Comparison of ENCODE assay signal across 21 cellular contexts in genomic region chr6:112362827-112363565, GRCh38. TPM values are rescaled to one million over a fixed set of nuclear protein-coding genes. Genes with fewer than 3 reads are reported as not detected.
DNase-seq lines count a peak whose midpoint lies in the region; ATAC-seq, FAIRE-seq and TF ChIP-seq lines count a peak whose summit lies in the region.
"Had no signal": no experiment of that assay in that cellular context is flagged by ENCODE, and none has a peak within 500 bp of the region (broad histone marks: within the 10 kb centered on the region; RNA-seq: fewer than 3 reads in every experiment).

No MANE protein-coding gene starts in this region.

- H3K27ac ChIP-seq in K562 (ENCODE audit: extremely low read depth, low read depth, low read length), result no peak overlapping the region

- intact Hi-C loops in K562 (cut with micrococcal nuclease), result no loop called here

- no peak for TF ChIP-seq EP300 in K562 (IDR thresholded peaks at IDR 0.05; ENCODE audit: low read length)

- no peaks in the 10 kb centered on the region for H3K79me2 ChIP-seq in K562 (ENCODE audit: control insufficient read depth, insufficient read depth, low read length)

- no peaks in the 10 kb centered on the region for H3K9me1 ChIP-seq in K562 (ENCODE audit: control insufficient read depth, insufficient read depth, low read length)

- no peak overlapping the region for H3K4me2 ChIP-seq in K562 (ENCODE audit: insufficient read depth, low read length)

- no peak overlapping the region for H2AFZ ChIP-seq in K562 (ENCODE audit: low read depth, low read length)

- H3K9ac ChIP-seq in K562 (ENCODE audit: insufficient read depth in 1 of 2, low read depth in 2 of 2, low read length in 2 of 2), result no peak overlapping the region

- H3K27me3 Mint-ChIP-seq in stimulated activated memory B cell treated with anti-CD40 and anti-IgM and Interleukin-4, amounts not matched to agents 10 μg/mL and 1 μg/mL and 100 μg/mL, for 72 hours, result peaks cover 31% of the 10 kb centered on the region
- peaks cover 35% of the 10 kb centered on the region for H3K27me3 Mint-ChIP-seq in T-helper 17 cell

- FAIRE-seq in K562 (lab: Jason Lieb, UNC), result no peak
- FAIRE-seq: H54, RCC 7860 had no signal

- CTCF ChIA-PET in K562 (lab: Yijun Ruan, JAX; ENCODE audit: low intra/inter-chr PET ratio), result no interaction called here

- no peak for TF ChIP-seq CTCF in K562 (IDR thresholded peaks at IDR 0.05 in 2 of 3, conservative IDR thresholded peaks at IDR 0.05 in 1 of 3; ENCODE audit: insufficient read depth in 2 of 3, low read depth in 1 of 3, low read length in 3 of 3)

- H3K9me3 Mint-ChIP-seq in stimulated activated memory B cell treated with anti-CD40 and anti-IgM and Interleukin-4, amounts not matched to agents 10 μg/mL and 1 μg/mL and 100 μg/mL, for 72 hours, result no peaks in the 10 kb centered on the region
- H3K9me3 Mint-ChIP-seq: HFFc6 had no signal

- H3K4me3 ChIP-seq in K562, result no peak overlapping the region

- WGBS in K562 (ENCODE audit: insufficient coverage, low coverage, missing lambda C conversion rate), result 3% methylated on average over 5 of the region's 5 CpGs

- POLR2A ChIA-PET in K562 (lab: Yijun Ruan, JAX), result interaction anchor here (1.0 kb wide), 1 partner anchor 12 kb away, joined by 3 read pairs; no protein-coding TSS in a partner anchor

- H3K4me1 Mint-ChIP-seq in stimulated activated memory B cell treated with anti-CD40 and anti-IgM and Interleukin-4, amounts not matched to agents 10 μg/mL and 1 μg/mL and 100 μg/mL, for 72 hours, result no peaks in the 10 kb centered on the region
- H3K4me1 Mint-ChIP-seq in T-helper 17 cell, result no peaks in the 10 kb centered on the region
- H3K4me1 Mint-ChIP-seq: CD14-positive monocyte had no signal

- no peaks in the 10 kb centered on the region for H3K36me3 ChIP-seq in K562 (ENCODE audit: control insufficient read depth, insufficient read depth, low read length)

- in situ Hi-C loops in K562 (cut with MboI), result no loop called here

- TF ChIP-seq RAD21 in K562 (CRISPR knock-in tag; conservative IDR thresholded peaks at IDR 0.05 in 1 of 2, IDR thresholded peaks at IDR 0.05 in 1 of 2), result no peak

- H3K27me3 ChIP-seq in K562 (ENCODE audit: control insufficient read depth in 2 of 2, insufficient read depth in 2 of 2, low read length in 2 of 2), result peaks cover 10 to 31% of the 10 kb centered on the region in 2 experiments; a peak in 4 of 5 replicates

- DNase-seq in NCI-H226 (peak; percentile 14), K562 (ENCODE audit: extremely low read depth in 1 of 4, low spot score in 3 of 4) (no peak), iris pigment epithelial cell (ENCODE audit: low read depth) (peak; percentile 57), renal cortical epithelial cell (ENCODE audit: low read depth) (peak; percentile 1), T-helper 17 cell (no peak), T-helper 2 cell (no peak)
- DNase-seq: ACHN, AML-193, DND-41, HFFc6, NCI-H1048, NCI-H1436, NCI-H2029, NCI-H2171 treated with DMSO at 0.1 percent for 48 hours, NCI-H446 treated with DMSO at 0.1 percent for 48 hours, Right ventricle myocardium superior had no signal

- no peaks in the 10 kb centered on the region for H4K20me1 ChIP-seq in K562 (replicated peaks; ENCODE audit: control insufficient read depth, insufficient read depth, low read length)

- peaks cover 0 to 10% of the 10 kb centered on the region in 2 experiments; a peak in 2 of 5 replicates for H3K4me1 ChIP-seq in K562 (replicated peaks in 1 of 2; ENCODE audit: control insufficient read depth in 2 of 2, insufficient read depth in 2 of 2, low read length in 2 of 2)

- H3K9me3 ChIP-seq in K562 (replicated peaks; ENCODE audit: control insufficient read depth, insufficient read depth, low read depth, low read length) (no peaks in the 10 kb centered on the region), T-helper 17 cell (ENCODE audit: control insufficient read depth, low read length, poor library complexity, severe bottlenecking) (no peaks in the 10 kb centered on the region)

- TF ChIP-seq POLR2A in K562 (conservative IDR thresholded peaks at IDR 0.05), result no peak

- no peak overlapping the region for H3K27ac Mint-ChIP-seq in stimulated activated memory B cell treated with anti-CD40 and anti-IgM and Interleukin-4, amounts not matched to agents 10 μg/mL and 1 μg/mL and 100 μg/mL, for 72 hours
- H3K27ac Mint-ChIP-seq in T-helper 17 cell, result no peak overlapping the region
- H3K27ac Mint-ChIP-seq: CD14-positive monocyte, HFFc6 had no signal

- ATAC-seq in K562, result no peak
- ATAC-seq in stimulated activated memory B cell treated with anti-CD40 and anti-IgM and Interleukin-4, amounts not matched to agents 10 μg/mL and 1 μg/mL and 100 μg/mL, for 72 hours, result no peak
- ATAC-seq in T-helper 17 cell, result no peak

- no peaks in the 10 kb centered on the region for H3K36me3 Mint-ChIP-seq in stimulated activated memory B cell treated with anti-CD40 and anti-IgM and Interleukin-4, amounts not matched to agents 10 μg/mL and 1 μg/mL and 100 μg/mL, for 72 hours
- H3K36me3 Mint-ChIP-seq in T-helper 17 cell (ENCODE audit: low read depth), result no peaks in the 10 kb centered on the region
- H3K36me3 Mint-ChIP-seq: CD14-positive monocyte had no signal

- BruUV-seq in K562 (replicated peaks; lab: Mats Ljungman, UMichigan), result no TSS peak

- no peak overlapping the region for H3K4me3 Mint-ChIP-seq in stimulated activated memory B cell treated with anti-CD40 and anti-IgM and Interleukin-4, amounts not matched to agents 10 μg/mL and 1 μg/mL and 100 μg/mL, for 72 hours
- H3K4me3 Mint-ChIP-seq in T-helper 17 cell, result no peak overlapping the region
- H3K4me3 Mint-ChIP-seq: CD14-positive monocyte, HFFc6 had no signal

TF ChIP-seq in K562, 482 proteins besides CTCF, POLR2A, EP300 and RAD21:
- TF ChIP-seq ATF1 (CRISPR knock-in tag; IDR thresholded peaks at IDR 0.05), result no peak
- peak; percentile 52; the same call in 1 of the 2 replicates for TF ChIP-seq ATF1 (tag; IDR thresholded peaks at IDR 0.05)
- peak; percentile 9; the same call in 1 of the 2 replicates for TF ChIP-seq C11orf30 (IDR thresholded peaks at IDR 0.05; ENCODE audit: low read depth)
- no peak for TF ChIP-seq TFAP4 (CRISPR knock-in tag; IDR thresholded peaks at IDR 0.05; ENCODE audit: borderline replicate concordance)
- TF ChIP-seq ZNF316 (IDR thresholded peaks at IDR 0.05), result peak; percentile 34; the same call in 1 of the 2 replicates
- no peak for TF ChIP-seq RBM15 (IDR thresholded peaks at IDR 0.05; ENCODE audit: insufficient read depth, low read length)
- no peak for TF ChIP-seq SMAD1 (IDR thresholded peaks at IDR 0.05; ENCODE audit: low read depth, low read length, partially characterized antibody)
- 0 out of 2 replicates have a peak, but pooled peaks have one; percentile 18 for TF ChIP-seq NFE2 (IDR thresholded peaks at IDR 0.05; ENCODE audit: low read depth)

RNA-seq across cellular contexts. Expression of gene RFPL4B, which starts 15.9 kb away (rescaled TPM):
- 1.1 and 2.3 TPM in 2 replicates for total RNA-seq in K562 (2011; cell fraction: chromatin; rRNA removed; ENCODE audit: low replicate concordance)
- 1.5 and 1.7 TPM in 2 replicates for total RNA-seq in K562 (2011; cell fraction: nucleolus; rRNA removed)
- total RNA-seq in K562 (2011; cell fraction: nucleoplasm; rRNA removed), result 0.95 and 1.5 TPM in 2 replicates
- total RNA-seq in K562 (2014; rRNA removed), result 11.6 and 12.3 TPM in 2 replicates
- 16.9 and 18.9 TPM in 2 replicates for total RNA-seq in K562 (2014; rRNA removed; fragmentation: Illumina TruSeq; extraction: Trizol)
- total RNA-seq in K562 (2015; rRNA removed; fragmentation: Illumina TruSeq; extraction: Trizol), result 13.1 and 13.4 TPM in 2 replicates
- 10.8 and 10.9 TPM in 2 replicates for total RNA-seq in K562 (2021)
- 0.61 and 3.6 TPM in 2 replicates for polyA plus RNA-seq in K562 (2011; rRNA removed)
- 0.31 and 1.8 TPM in 2 replicates for polyA plus RNA-seq in K562 (2011; cell fraction: cytosol; rRNA removed)
- 0.25 and 0.67 TPM in 2 replicates for polyA plus RNA-seq in K562 (2011; cell fraction: nucleus; rRNA removed)
- polyA plus RNA-seq in K562 (2012), result 13.0 and 21.5 TPM in 2 replicates
- polyA plus RNA-seq in K562 (2014; fragmentation: Illumina TruSeq; extraction: Trizol), result 14.9 and 15.7 TPM in 2 replicates
- 10 to 100 TPM; 22.6 to 33.2 TPM for polyA plus RNA-seq in K562 (2014; fragmentation: Nextera tagmentation; extraction: Ambion mirVana)
- polyA plus RNA-seq in K562 (2014; rRNA removed), result 10.2 and 11.2 TPM in 2 replicates
- polyA minus RNA-seq in K562 (2011; rRNA and poly(A)+ RNA removed), result 0.87 and 4.7 TPM in 2 replicates
- polyA minus RNA-seq in K562 (2011; cell fraction: cytosol; rRNA and poly(A)+ RNA removed), result 1.7 TPM in 1 of 2 replicates, not detected in the other
- polyA minus RNA-seq in K562 (2011; cell fraction: nucleus; rRNA and poly(A)+ RNA removed), result 0.67 TPM in 1 of 2 replicates, not detected in the other
- 0.05 TPM in 1 of 2 replicates, not detected in the other for total RNA-seq in renal cortical epithelial cell
- not detected for total RNA-seq in T-helper 17 cell
- total RNA-seq: MCF 10A, Right ventricle myocardium superior had no signal
- polyA plus RNA-seq: CD14-positive monocyte had no signal

Comparison
In these comparisons a context has a peak if more than half of its experiments do, and no peak if none do; other contexts are left out.
1. DNase-seq: peak in NCI-H226 (single experiment), iris pigment epithelial cell (single experiment) and renal cortical epithelial cell (single experiment); none in K562 (0 of 4), T-helper 17 cell (0 of 3) and T-helper 2 cell (0 of 5).